Comparison of ENCODE assay signal across 19 cellular contexts in the genomic region with DNA sequence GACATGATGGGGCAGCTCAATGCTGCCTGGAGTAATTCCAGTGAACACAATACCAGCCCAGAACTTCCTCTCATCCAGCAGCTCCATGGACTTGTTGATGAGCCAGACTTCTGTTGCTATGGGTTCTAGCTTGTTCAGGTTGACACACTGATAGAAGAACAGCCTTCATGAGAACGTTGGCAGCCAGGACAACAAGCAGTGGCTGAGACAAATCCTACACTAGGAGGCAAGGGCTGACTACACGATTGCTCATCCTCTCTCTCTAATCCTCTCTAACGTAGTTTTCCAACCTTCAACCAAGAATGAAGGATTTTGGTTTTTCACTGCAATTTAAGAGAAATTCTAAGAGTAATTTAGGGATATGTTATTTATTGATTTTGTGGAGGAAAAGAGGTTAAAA.
DNase-seq lines count a peak whose midpoint lies in the region; ATAC-seq and TF ChIP-seq lines count a peak whose summit lies in the region.
"Had no signal": no experiment of that assay in that cellular context is flagged by ENCODE, and none has a peak within 500 bp of the region (broad histone marks: within the 10 kb centered on the region; RNA-seq: fewer than 3 reads in every experiment).

No MANE protein-coding gene starts in this region.

- H3K27ac ChIP-seq in foreskin keratinocyte (no peak overlapping the region), spleen (no peak overlapping the region)
- H3K27ac ChIP-seq: coronary artery, esophagus squamous epithelium had no signal

- WGBS in spleen, 5 donors = 74 to 93% (median 90%) methylated on average over 3 of the region's 3 CpGs

- in situ Hi-C loops in astrocyte of the spinal cord (cut with HindIII; ENCODE audit: low sequenced_read_pairs) = no loop called here

- ATAC-seq in foreskin keratinocyte (peak; percentile 98), HG03354 (IDR thresholded peaks at IDR 0.05; ENCODE audit: poor library complexity, severe bottlenecking, unreplicated experiment) (no peak), SK-N-SH treated with all-trans-retinoic acid at 6 μM for 48 hours (no peak), GM21367 (IDR thresholded peaks at IDR 0.05; ENCODE audit: unreplicated experiment) (no peak)
- ATAC-seq: right cardiac atrium had no signal

- TF ChIP-seq POLR2A in spleen (IDR thresholded peaks at IDR 0.05) = no peak

- H3K4me1 ChIP-seq in foreskin keratinocyte = peaks cover 16% of the 10 kb centered on the region
- H3K4me1 ChIP-seq in spleen = peaks cover 0 to 19% (median 0%) of the 10 kb centered on the region in 6 donors

- no peak for TF ChIP-seq CTCF in AG09309 (IDR thresholded peaks at IDR 0.05; ENCODE audit: control insufficient read depth, insufficient read depth, low read depth, low read length, missing control alignments)
- TF ChIP-seq CTCF in astrocyte of the spinal cord (IDR thresholded peaks at IDR 0.05; ENCODE audit: low read depth, low read length) = no peak
- TF ChIP-seq CTCF in foreskin keratinocyte (conservative IDR thresholded peaks at IDR 0.05) = peak; percentile 38
- TF ChIP-seq CTCF in spleen (IDR thresholded peaks at IDR 0.05 in 8 of 11, conservative IDR thresholded peaks at IDR 0.05 in 3 of 11) = no peak

- no peaks in the 10 kb centered on the region for H3K9me3 ChIP-seq in spleen
- H3K9me3 ChIP-seq: esophagus squamous epithelium had no signal

- intact Hi-C loops in spleen (cut with DNase I; ENCODE audit: low total_unique reads) = no loop called here

- DNase-seq in AG09309 (ENCODE audit: low read depth) (peak; percentile 49), HPDE6-E6E7 (ENCODE audit: extremely low spot score) (peak; percentile 26), astrocyte of the spinal cord (ENCODE audit: low read depth, low spot score) (peak; percentile 57), foreskin keratinocyte (peak; percentile 93 to 95), spleen (no peak)
- DNase-seq: AML-193, amygdala, Calu3, esophagus squamous epithelium, hippocampal formation, kidney glomerular epithelial cell, midbrain, NCI-H1105 treated with DMSO at 0.1 percent for 48 hours, right cardiac atrium, SIG-M5 had no signal

- peaks cover 0 to 99% (median 43%) of the 10 kb centered on the region in 6 donors for H3K36me3 ChIP-seq in spleen

- H3K4me3 ChIP-seq in AG09309 (ENCODE audit: control insufficient read depth, low read depth, low read length) (no peak overlapping the region), astrocyte of the spinal cord (ENCODE audit: low read depth, low read length) (no peak overlapping the region), spleen (no peak overlapping the region)
- H3K4me3 ChIP-seq: coronary artery, esophagus squamous epithelium had no signal

- H3K27me3 ChIP-seq in foreskin keratinocyte (no peaks in the 10 kb centered on the region), spleen (replicated peaks in 1 of 7) (no peaks in the 10 kb centered on the region)
- H3K27me3 ChIP-seq: esophagus squamous epithelium had no signal

TF ChIP-seq in SK-N-SH treated with all-trans-retinoic acid at 6 μM for 48 hours, 23 proteins besides CTCF, POLR2A, EP300 and RAD21:
- TF ChIP-seq OSR1 (CRISPR knock-in tag; IDR thresholded peaks at IDR 0.05) (no peak), PPARA (CRISPR knock-in tag; IDR thresholded peaks at IDR 0.05; ENCODE audit: borderline replicate concordance) (no peak), ISL1 (CRISPR knock-in tag; IDR thresholded peaks at IDR 0.05) (no peak), TCF4 (CRISPR knock-in tag; IDR thresholded peaks at IDR 0.05; ENCODE audit: borderline replicate concordance) (no peak), ZFP3 (CRISPR knock-in tag; IDR thresholded peaks at IDR 0.05) (no peak), TOX (CRISPR knock-in tag; IDR thresholded peaks at IDR 0.05; ENCODE audit: borderline replicate concordance) (no peak), ZFP30 (CRISPR knock-in tag; IDR thresholded peaks at IDR 0.05) (no peak), ZNF70 (CRISPR knock-in tag; IDR thresholded peaks at IDR 0.05) (no peak), ARNTL (CRISPR knock-in tag; IDR thresholded peaks at IDR 0.05; ENCODE audit: borderline replicate concordance, low read depth) (no peak), RARB (CRISPR knock-in tag; IDR thresholded peaks at IDR 0.05) (no peak), ESRRG (CRISPR knock-in tag; IDR thresholded peaks at IDR 0.05) (no peak), ZNF8 (CRISPR knock-in tag; IDR thresholded peaks at IDR 0.05) (no peak)
- TF ChIP-seq, protein P1, sequence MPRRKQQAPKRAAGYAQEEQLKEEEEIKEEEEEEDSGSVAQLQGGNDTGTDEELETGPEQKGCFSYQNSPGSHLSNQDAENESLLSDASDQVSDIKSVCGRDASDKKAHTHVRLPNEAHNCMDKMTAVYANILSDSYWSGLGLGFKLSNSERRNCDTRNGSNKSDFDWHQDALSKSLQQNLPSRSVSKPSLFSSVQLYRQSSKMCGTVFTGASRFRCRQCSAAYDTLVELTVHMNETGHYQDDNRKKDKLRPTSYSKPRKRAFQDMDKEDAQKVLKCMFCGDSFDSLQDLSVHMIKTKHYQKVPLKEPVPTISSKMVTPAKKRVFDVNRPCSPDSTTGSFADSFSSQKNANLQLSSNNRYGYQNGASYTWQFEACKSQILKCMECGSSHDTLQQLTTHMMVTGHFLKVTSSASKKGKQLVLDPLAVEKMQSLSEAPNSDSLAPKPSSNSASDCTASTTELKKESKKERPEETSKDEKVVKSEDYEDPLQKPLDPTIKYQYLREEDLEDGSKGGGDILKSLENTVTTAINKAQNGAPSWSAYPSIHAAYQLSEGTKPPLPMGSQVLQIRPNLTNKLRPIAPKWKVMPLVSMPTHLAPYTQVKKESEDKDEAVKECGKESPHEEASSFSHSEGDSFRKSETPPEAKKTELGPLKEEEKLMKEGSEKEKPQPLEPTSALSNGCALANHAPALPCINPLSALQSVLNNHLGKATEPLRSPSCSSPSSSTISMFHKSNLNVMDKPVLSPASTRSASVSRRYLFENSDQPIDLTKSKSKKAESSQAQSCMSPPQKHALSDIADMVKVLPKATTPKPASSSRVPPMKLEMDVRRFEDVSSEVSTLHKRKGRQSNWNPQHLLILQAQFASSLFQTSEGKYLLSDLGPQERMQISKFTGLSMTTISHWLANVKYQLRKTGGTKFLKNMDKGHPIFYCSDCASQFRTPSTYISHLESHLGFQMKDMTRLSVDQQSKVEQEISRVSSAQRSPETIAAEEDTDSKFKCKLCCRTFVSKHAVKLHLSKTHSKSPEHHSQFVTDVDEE (CRISPR knock-in tag; IDR thresholded peaks at IDR 0.05) = no peak
- TF ChIP-seq, protein P2, sequence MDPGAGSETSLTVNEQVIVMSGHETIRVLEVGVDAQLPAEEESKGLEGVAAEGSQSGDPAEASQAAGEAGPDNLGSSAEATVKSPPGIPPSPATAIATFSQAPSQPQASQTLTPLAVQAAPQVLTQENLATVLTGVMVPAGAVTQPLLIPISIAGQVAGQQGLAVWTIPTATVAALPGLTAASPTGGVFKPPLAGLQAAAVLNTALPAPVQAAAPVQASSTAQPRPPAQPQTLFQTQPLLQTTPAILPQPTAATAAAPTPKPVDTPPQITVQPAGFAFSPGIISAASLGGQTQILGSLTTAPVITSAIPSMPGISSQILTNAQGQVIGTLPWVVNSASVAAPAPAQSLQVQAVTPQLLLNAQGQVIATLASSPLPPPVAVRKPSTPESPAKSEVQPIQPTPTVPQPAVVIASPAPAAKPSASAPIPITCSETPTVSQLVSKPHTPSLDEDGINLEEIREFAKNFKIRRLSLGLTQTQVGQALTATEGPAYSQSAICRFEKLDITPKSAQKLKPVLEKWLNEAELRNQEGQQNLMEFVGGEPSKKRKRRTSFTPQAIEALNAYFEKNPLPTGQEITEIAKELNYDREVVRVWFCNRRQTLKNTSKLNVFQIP (CRISPR knock-in tag; IDR thresholded peaks at IDR 0.05; ENCODE audit: borderline replicate concordance, low read depth) = no peak
TF ChIP-seq in SK-N-SH treated with all-trans-retinoic acid at 6 μM for 48 hours: peak in this region for 0.
